In genomic region chr15:74821790-74822158, GRCh38 we compare ENCODE assay signal across 20 cellular contexts.
"Had no signal": no experiment of that assay in that cellular context is flagged by ENCODE, and none has a peak within 500 bp of the region (broad histone marks: within the 10 kb centered on the region; RNA-seq: fewer than 3 reads in every experiment).

No MANE protein-coding gene starts in this region.

- H3K36me3 ChIP-seq: esophagus muscularis mucosa, thoracic aorta, vagina had no signal

- H3K27me3 ChIP-seq: vagina had no signal

- H3K27ac ChIP-seq: coronary artery, esophagus muscularis mucosa, thoracic aorta, vagina had no signal

- ATAC-seq: activated T-cell treated with anti-CD3 and anti-CD28 coated beads, Interleukin-2, amount 50 U/mL, for 4 hours had no signal

- H3K4me3 ChIP-seq: coronary artery, esophagus muscularis mucosa, thoracic aorta, vagina had no signal

- DNase-seq: activated CD4-positive, alpha-beta T cell treated with anti-CD3 and anti-CD28 coated beads for 4 hours; activated CD4-positive, alpha-beta T cell treated with anti-CD3 and anti-CD28 coated beads, Interleukin-2, amount 50 U/mL, for 48 hours; activated CD4-positive, CD25-positive, alpha-beta regulatory T cell; activated CD8-positive, alpha-beta memory T cell treated with anti-CD3 and anti-CD28 coated beads, Interleukin-2, amount 50 U/mL, for 48 hours; activated naive CD4-positive, alpha-beta T cell treated with Interleukin-2 at 50 U/mL for 16 hours; activated naive CD8-positive, alpha-beta T cell treated with anti-CD3 and anti-CD28 coated beads, Interleukin-2, amount 10 ng/mL, durations not matched to agents 7 days and 5 days; activated T-cell treated with anti-CD3 and anti-CD28 coated beads, Interleukin-2, amount 50 U/mL, for 4 hours; amniotic stem cell; cerebellar nuclear complex; hypothalamus; nucleus accumbens; stimulated activated CD4-positive, alpha-beta T cell treated with anti-CD3 and anti-CD28 coated beads, Interleukin-2, amount 100 ng/mL, for 48 hours; stimulated activated CD8-positive, alpha-beta memory T cell treated with anti-CD3 and anti-CD28 coated beads, Interleukin-4, amount 100 ng/mL, for 48 hours; stimulated activated naive CD4-positive, alpha-beta T cell; T1000 had no signal

- H3K9me3 ChIP-seq: esophagus muscularis mucosa, thoracic aorta, vagina had no signal

- H3K9ac ChIP-seq: parathyroid adenoma had no signal
